15 cellular contexts compared by ENCODE assay signal in genomic region chr12:14883663-14884062, GRCh38. TPM values are rescaled to one million over a fixed set of nuclear protein-coding genes. Genes with fewer than 3 reads are reported as not detected.
DNase-seq lines count a peak whose midpoint lies in the region; ATAC-seq and TF ChIP-seq lines count a peak whose summit lies in the region.
"Had no signal": no experiment of that assay in that cellular context is flagged by ENCODE, and none has a peak within 500 bp of the region (broad histone marks: within the 10 kb centered on the region; RNA-seq: fewer than 3 reads in every experiment).

No MANE protein-coding gene starts in this region.

- H3K36me3 Mint-ChIP-seq in Caco-2 (ENCODE audit: insufficient read depth, unreplicated experiment) = no peaks in the 10 kb centered on the region

- DNase-seq in NCI-H82 (lab: John Stamatoyannopoulos, UW) (peak; percentile 16), NCI-H82 treated with DMSO at 0.1 percent for 48 hours (lab: John Stamatoyannopoulos, UW; ENCODE audit: unreplicated experiment) (no peak), cerebellum (ENCODE audit: low spot score) (peak; percentile 58), upper lobe of right lung (no peak), Caco-2 (no peak), Ammon's horn (ENCODE audit: low spot score) (no peak)
- DNase-seq: activated naive CD4-positive, alpha-beta T cell; NCI-H510A; stimulated activated CD4-positive, alpha-beta T cell treated with anti-CD3 and anti-CD28 coated beads, Interleukin-4, amount 100 ng/mL, for 1 hour; stimulated activated naive B cell treated with anti-CD40 and anti-IgM and Interleukin-4, amounts not matched to agents 10 μg/mL and 1 μg/mL and 100 μg/mL, for 72 hours had no signal

- H3K4me3 Mint-ChIP-seq in Caco-2 (ENCODE audit: unreplicated experiment) = no peak overlapping the region

- CTCF ChIA-PET in Caco-2 (lab: Charles Lee) = no interaction called here

- H3K4me1 ChIP-seq in muscle layer of duodenum (ENCODE audit: control insufficient read depth in 1 of 2, insufficient read depth in 2 of 2, low read length in 2 of 2) (peaks cover 0 to 9% of the 10 kb centered on the region in 2 donors), upper lobe of right lung (peaks cover 13% of the 10 kb centered on the region), Caco-2 (no peaks in the 10 kb centered on the region)

- H3K27me3 ChIP-seq in muscle layer of duodenum (ENCODE audit: low read depth, low read length) (no peaks in the 10 kb centered on the region), upper lobe of right lung (no peaks in the 10 kb centered on the region), Caco-2 (replicated peaks; ENCODE audit: control insufficient read depth, insufficient read depth, low read length) (no peaks in the 10 kb centered on the region)

- no peak for TF ChIP-seq CTCF in upper lobe of right lung (IDR thresholded peaks at IDR 0.05)
- TF ChIP-seq CTCF in Caco-2 (IDR thresholded peaks at IDR 0.05; ENCODE audit: insufficient read depth in 1 of 2, low read depth in 1 of 2, low read length in 1 of 2, severe bottlenecking in 1 of 2, unreplicated experiment in 1 of 2) = no peak

- H3K4me1 Mint-ChIP-seq in Caco-2 (ENCODE audit: low read depth, unreplicated experiment) = no peaks in the 10 kb centered on the region

- H3K27ac ChIP-seq in muscle layer of duodenum (ENCODE audit: low read length) (peak overlapping the region; percentile 84), upper lobe of right lung (peak overlapping the region; percentile 73)
- H3K27ac ChIP-seq: 22Rv1 had no signal

- no peaks in the 10 kb centered on the region for H3K9me3 Mint-ChIP-seq in Caco-2 (ENCODE audit: unreplicated experiment)

- no peak overlapping the region for H3K27ac Mint-ChIP-seq in Caco-2 (ENCODE audit: unreplicated experiment)

- ATAC-seq in upper lobe of right lung (no peak), HG03460 (IDR thresholded peaks at IDR 0.05; ENCODE audit: unreplicated experiment) (no peak)

- H3K27me3 Mint-ChIP-seq in Caco-2 (ENCODE audit: insufficient read depth, unreplicated experiment) = peaks cover 19% of the 10 kb centered on the region

- peaks cover 0 to 8% of the 10 kb centered on the region in 2 donors for H3K36me3 ChIP-seq in muscle layer of duodenum (ENCODE audit: control insufficient read depth in 1 of 2, insufficient read depth in 2 of 2, low read length in 2 of 2)
- peaks cover 12% of the 10 kb centered on the region for H3K36me3 ChIP-seq in upper lobe of right lung
- no peaks in the 10 kb centered on the region for H3K36me3 ChIP-seq in Caco-2 (ENCODE audit: control insufficient read depth, insufficient read depth, low read length)

- H3K9me3 ChIP-seq in muscle layer of duodenum (ENCODE audit: control insufficient read depth in 1 of 2, low read length in 2 of 2) (no peaks in the 10 kb centered on the region), upper lobe of right lung (no peaks in the 10 kb centered on the region), Caco-2 (no peaks in the 10 kb centered on the region)

- intact Hi-C loops in upper lobe of right lung (cut with DNase I) (no loop called here), Caco-2 (cut with micrococcal nuclease; ENCODE audit: unreplicated experiment) (no loop called here)

- no TSS peak for BruUV-seq in Caco-2 (replicated peaks; lab: Mats Ljungman, UMichigan)

- POLR2A ChIA-PET in Caco-2 (lab: Charles Lee) = no interaction called here

- H3K4me3 ChIP-seq in muscle layer of duodenum (ENCODE audit: low read depth in 1 of 2, low read length in 2 of 2) (peak overlapping the region; percentile 58 to 64), upper lobe of right lung (peak overlapping the region; percentile 48), Caco-2 (ENCODE audit: low read depth, low read length) (no peak overlapping the region)

RNA-seq across cellular contexts. Expression of gene MGP, which starts 2.0 kb away (rescaled TPM):
- total RNA-seq in cerebellum = 20.6 TPM
- 472 TPM for total RNA-seq in upper lobe of right lung
- total RNA-seq in Caco-2 (2022) = not detected in 2 replicates
- total RNA-seq: activated CD8-positive, alpha-beta memory T cell treated with anti-CD3 and anti-CD28 coated beads for 36 hours had no signal

RNA-seq across cellular contexts. Expression of gene ART4, which starts 40.3 kb away (rescaled TPM):
- total RNA-seq in cerebellum (0.09 TPM), upper lobe of right lung (5.7 TPM), Caco-2 (2022) (0.19 and 0.57 TPM in 2 replicates)
- total RNA-seq: activated CD8-positive, alpha-beta memory T cell treated with anti-CD3 and anti-CD28 coated beads for 36 hours; mononuclear cell had no signal

RNA-seq across cellular contexts. Expression of gene ERP27, which starts 54.7 kb away (rescaled TPM):
- total RNA-seq in cerebellum = not detected
- total RNA-seq in upper lobe of right lung = 9.7 TPM
- total RNA-seq in Caco-2 (2022) = 0.98 and 1.1 TPM in 2 replicates

Comparison
In these comparisons a context has a peak if more than half of its experiments do, and no peak if none do; other contexts are left out.
1. DNase-seq: peak in NCI-H82 (single experiment) and cerebellum (single experiment); none in NCI-H82 treated with DMSO at 0.1 percent for 48 hours (single experiment), upper lobe of right lung (single experiment), Caco-2 (0 of 2) and Ammon's horn (single experiment).
2. RNA of gene MGP, which starts 2.0 kb away (total RNA-seq): 472 TPM in upper lobe of right lung (single experiment); 20.6 TPM in cerebellum (single experiment) and not detected in Caco-2; every median in the first group is over 10 times any median in the second.